In the genomic region with DNA sequence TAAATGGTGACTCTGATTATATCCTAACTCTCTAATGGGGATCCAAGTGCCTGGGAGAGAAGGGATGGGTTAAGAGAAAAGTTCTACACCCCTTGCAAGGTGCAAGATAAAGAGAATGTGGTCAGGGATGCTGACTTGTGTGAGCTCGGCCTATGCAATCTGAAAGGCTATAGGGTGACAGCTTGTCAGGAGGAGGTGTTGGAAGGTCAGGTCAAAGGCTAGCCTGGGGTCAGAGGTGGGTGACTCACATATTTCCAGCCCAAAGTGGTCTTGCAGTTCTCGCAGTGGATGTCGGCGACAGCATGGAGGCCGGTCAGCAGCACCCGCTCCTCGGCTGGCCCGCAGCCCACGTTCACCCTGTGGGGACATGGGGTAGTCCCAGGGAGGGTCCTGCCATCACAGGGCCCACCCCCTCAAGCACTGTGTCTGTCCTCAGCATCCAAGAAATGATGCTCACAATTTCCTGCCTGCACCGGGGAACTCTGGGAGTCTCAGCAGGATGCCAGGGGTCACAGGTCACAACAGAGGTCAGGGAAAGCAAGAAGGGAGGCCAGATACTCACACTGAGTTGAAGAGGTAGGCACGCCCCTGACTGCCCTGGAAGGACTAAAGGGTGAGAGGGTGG, we compare ENCODE assay signal across 8 cellular contexts. TPM values are rescaled to one million over a fixed set of nuclear protein-coding genes. Genes with fewer than 3 reads are reported as not detected.
DNase-seq lines count a peak whose midpoint lies in the region; ATAC-seq and TF ChIP-seq lines count a peak whose summit lies in the region.

No MANE protein-coding gene starts in this region.

- H3K27me3 ChIP-seq in mucosa of stomach (ENCODE audit: control insufficient read depth, insufficient read depth, low read length), result no peaks in the 10 kb centered on the region
- H3K27me3 ChIP-seq in transverse colon, result no peaks in the 10 kb centered on the region

- H3K27ac ChIP-seq in transverse colon, result peak overlapping the region; percentile 91 to 92 (median 92)

- intact Hi-C loops in transverse colon (cut with DNase I; ENCODE audit: low total_unique reads), result no loop called here

- no peak for TF ChIP-seq EP300 in transverse colon (IDR thresholded peaks at IDR 0.05; ENCODE audit: low read depth)

- H3K4me1 ChIP-seq in mucosa of stomach (ENCODE audit: control insufficient read depth, insufficient read depth, low read length) (peaks cover 46% of the 10 kb centered on the region), transverse colon (peaks cover 25 to 49% (median 38%) of the 10 kb centered on the region in 4 donors)

- no peaks in the 10 kb centered on the region for H3K36me3 ChIP-seq in mucosa of stomach (ENCODE audit: control insufficient read depth, insufficient read depth, low read length)
- H3K36me3 ChIP-seq in transverse colon, result no peaks in the 10 kb centered on the region

- peaks cover 44% of the 10 kb centered on the region for H3K4me1 Mint-ChIP-seq in activated T-cell treated with anti-CD3 and anti-CD28 coated beads, Interleukin-2, amount 50 U/mL, for 4 hours (ENCODE audit: low read depth)
- peaks cover 42% of the 10 kb centered on the region for H3K4me1 Mint-ChIP-seq in chondrocyte (ENCODE audit: low read depth)

- H3K4me3 ChIP-seq in mucosa of stomach (ENCODE audit: low read length), result peak overlapping the region; percentile 75
- H3K4me3 ChIP-seq in transverse colon, result peak overlapping the region; percentile 61 to 88 (median 80)

- H3K36me3 Mint-ChIP-seq in activated T-cell treated with anti-CD3 and anti-CD28 coated beads, Interleukin-2, amount 50 U/mL, for 4 hours (ENCODE audit: insufficient read depth), result peaks cover 5% of the 10 kb centered on the region
- H3K36me3 Mint-ChIP-seq in chondrocyte (ENCODE audit: low read depth), result peaks cover 2% of the 10 kb centered on the region

- in situ Hi-C loops in transverse colon (cut with MboI; ENCODE audit: low pct_ligation_motif_present in 1 of 4, low pct_unique_long_range_greater_than_20kb in 1 of 4, low sequenced_read_pairs in 3 of 4), result loop anchor here in 2 of 4 donors (25.0 kb wide), 2 partner anchors 318 to 543 kb away; a partner anchor contains a TSS

- peak overlapping the region; percentile 4 for H3K27ac Mint-ChIP-seq in chondrocyte (ENCODE audit: unreplicated experiment)

- H3K9me3 ChIP-seq in mucosa of stomach (ENCODE audit: control insufficient read depth, low read length) (no peaks in the 10 kb centered on the region), transverse colon (peaks cover 6 to 7% of the 10 kb centered on the region in 2 donors)

- H3K4me3 Mint-ChIP-seq in activated T-cell treated with anti-CD3 and anti-CD28 coated beads, Interleukin-2, amount 50 U/mL, for 4 hours, result peak overlapping the region; percentile 85
- H3K4me3 Mint-ChIP-seq in chondrocyte (ENCODE audit: unreplicated experiment), result peak overlapping the region; percentile 75

- H3K27me3 Mint-ChIP-seq in activated T-cell treated with anti-CD3 and anti-CD28 coated beads, Interleukin-2, amount 50 U/mL, for 4 hours (ENCODE audit: low read depth), result no peaks in the 10 kb centered on the region
- no peaks in the 10 kb centered on the region for H3K27me3 Mint-ChIP-seq in chondrocyte (ENCODE audit: low read depth)

- DNase-seq in activated T-cell treated with anti-CD3 and anti-CD28 coated beads, Interleukin-2, amount 50 U/mL, for 4 hours, result no peak
- DNase-seq in activated T-cell treated with anti-CD3 and anti-CD28 coated beads, Interleukin-2, amount 50 U/mL, for 48 hours, result no peak
- DNase-seq in chondrocyte (ENCODE audit: low spot score), result no peak
- no peak for DNase-seq in transverse colon
- DNase-seq in omental fat pad (ENCODE audit: low spot score), result no peak
- DNase-seq in NCI-H146 treated with DMSO at 0.1 percent for 48 hours (lab: John Stamatoyannopoulos, UW; ENCODE audit: unreplicated experiment), result no peak

- TF ChIP-seq POLR2A in transverse colon (IDR thresholded peaks at IDR 0.05), result no peak

- WGBS in transverse colon (ENCODE audit: low coverage in 1 of 2), 2 donors, result 87% methylated on average over 11 of the region's 11 CpGs; no CpG with 5 or more reads in 1 of the 2 donors

- peak overlapping the region; percentile 86 for H3K9ac ChIP-seq in mucosa of stomach (ENCODE audit: low read length)

- TF ChIP-seq CTCF in chondrocyte (IDR thresholded peaks at IDR 0.05) (no peak), transverse colon (IDR thresholded peaks at IDR 0.05) (no peak), omental fat pad (IDR thresholded peaks at IDR 0.05) (no peak)

- H3K9me3 Mint-ChIP-seq in activated T-cell treated with anti-CD3 and anti-CD28 coated beads, Interleukin-2, amount 50 U/mL, for 4 hours, result peaks cover 19% of the 10 kb centered on the region
- H3K9me3 Mint-ChIP-seq in chondrocyte (ENCODE audit: low read depth), result peaks cover 3% of the 10 kb centered on the region

- no peak for ATAC-seq in activated T-cell treated with anti-CD3 and anti-CD28 coated beads, Interleukin-2, amount 50 U/mL, for 4 hours
- ATAC-seq in omental fat pad (ENCODE audit: low FRiP score) (no peak), HG03520 (IDR thresholded peaks at IDR 0.05; ENCODE audit: unreplicated experiment) (no peak)

RNA-seq across cellular contexts. Expression of a gene that starts 1.4 kb away (rescaled TPM):
- 1 to 10 TPM; 4.4 to 7.2 (median 6.1) TPM for total RNA-seq in activated T-cell treated with anti-CD3 and anti-CD28 coated beads, Interleukin-2, amount 50 U/mL, for 4 hours
- total RNA-seq in chondrocyte (23.3 to 31.9 TPM (median 28.1 TPM) in 3 replicates), transverse colon (100 to 1,000 TPM in 3 of 4 donors, 10 to 100 TPM in 1; 90.8 to 154 (median 125) TPM), omental fat pad (10 to 100 TPM; 33.0 to 93.7 (median 74.9) TPM)

RNA-seq across cellular contexts. Expression of a gene that starts 2.9 kb away (rescaled TPM):
- total RNA-seq in activated T-cell treated with anti-CD3 and anti-CD28 coated beads, Interleukin-2, amount 50 U/mL, for 4 hours, result under 1 TPM; 0.33 to 0.87 (median 0.48) TPM
- total RNA-seq in chondrocyte (0.34 to 0.59 TPM (median 0.55 TPM) in 3 replicates), transverse colon (1 to 10 TPM in 1 of 4 donors, under 1 TPM in 1, not detected in 2; 0.82 to 2.2 TPM), omental fat pad (under 1 TPM in 2 of 4 donors, not detected in 2; 0.36 to 0.56 TPM)

RNA-seq across cellular contexts. Expression of a gene that starts 18.7 kb away (rescaled TPM):
- total RNA-seq in activated T-cell treated with anti-CD3 and anti-CD28 coated beads, Interleukin-2, amount 50 U/mL, for 4 hours, result 1 to 10 TPM in 2 of 3 donors, under 1 TPM in 1; 0.76 to 3.3 (median 2.7) TPM
- 1.9 to 3.2 TPM (median 2.2 TPM) in 3 replicates for total RNA-seq in chondrocyte
- 10 to 100 TPM in 3 of 4 donors, 1 to 10 TPM in 1; 9.4 to 33.3 (median 30.4) TPM for total RNA-seq in transverse colon
- total RNA-seq in omental fat pad, result 1 to 10 TPM; 1.6 to 6.3 (median 2.8) TPM

RNA-seq across cellular contexts. Expression of a gene that starts 18.9 kb away (rescaled TPM):
- 100 to 1,000 TPM; 147 to 164 (median 152) TPM for total RNA-seq in activated T-cell treated with anti-CD3 and anti-CD28 coated beads, Interleukin-2, amount 50 U/mL, for 4 hours
- total RNA-seq in chondrocyte, result 81.0 to 90.3 TPM (median 84.7 TPM) in 3 replicates
- total RNA-seq in transverse colon, result 10 to 100 TPM; 17.7 to 92.3 (median 74.3) TPM
- total RNA-seq in omental fat pad, result 10 to 100 TPM; 49.8 to 59.1 (median 56.3) TPM

RNA-seq across cellular contexts. Expression of a gene that starts 28.4 kb away (rescaled TPM):
- total RNA-seq in activated T-cell treated with anti-CD3 and anti-CD28 coated beads, Interleukin-2, amount 50 U/mL, for 4 hours, result 10 to 100 TPM; 29.1 to 37.5 (median 32.6) TPM
- total RNA-seq in chondrocyte, result 40.9 to 42.0 TPM (median 41.9 TPM) in 3 replicates
- total RNA-seq in transverse colon, result 100 to 1,000 TPM; 226 to 448 (median 244) TPM
- total RNA-seq in omental fat pad, result 100 to 1,000 TPM in 1 of 4 donors, 10 to 100 TPM in 3; 58.1 to 149 (median 87.0) TPM
